Comparison of ENCODE assay signal across 27 cellular contexts in the genomic region with DNA sequence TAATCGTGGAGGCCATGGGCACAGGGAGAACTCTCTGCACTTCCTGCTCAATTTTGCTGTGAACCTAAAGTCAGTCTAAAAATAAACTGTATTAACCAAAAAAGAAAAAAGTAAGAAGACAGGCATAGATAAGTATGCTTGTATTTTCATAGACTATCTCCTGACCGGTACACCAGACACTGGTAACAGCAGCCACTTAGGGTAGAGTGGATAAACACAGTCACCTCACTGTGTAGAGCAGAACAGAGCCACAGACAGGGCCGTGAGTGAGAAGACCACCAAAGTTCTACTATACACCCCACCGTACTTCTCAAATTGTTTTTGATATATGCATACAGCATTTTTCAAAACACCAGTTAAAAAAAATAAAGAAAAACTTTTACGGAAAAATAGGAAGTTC. TPM values are rescaled to one million over a fixed set of nuclear protein-coding genes. Genes with fewer than 3 reads are reported as not detected.
DNase-seq lines count a peak whose midpoint lies in the region; ATAC-seq and TF ChIP-seq lines count a peak whose summit lies in the region.
"Had no signal": no experiment of that assay in that cellular context is flagged by ENCODE, and none has a peak within 500 bp of the region (broad histone marks: within the 10 kb centered on the region; RNA-seq: fewer than 3 reads in every experiment).

No MANE protein-coding gene starts in this region.

- H3K9me3 Mint-ChIP-seq in activated naive CD4-positive, alpha-beta T cell treated with anti-CD3 and anti-CD28 coated beads, Interleukin-2, amount 50 U/mL, for 24 hours = no peaks in the 10 kb centered on the region
- no peaks in the 10 kb centered on the region for H3K9me3 Mint-ChIP-seq in activated naive CD4-positive, alpha-beta T cell treated with anti-CD3 and anti-CD28 coated beads, Interleukin-2, amount 10 ng/mL, durations not matched to agents 7 days and 5 days
- H3K9me3 Mint-ChIP-seq in progenitor cell of endocrine pancreas (ENCODE audit: low read depth) = no peaks in the 10 kb centered on the region
- H3K9me3 Mint-ChIP-seq: activated CD8-positive, alpha-beta T cell treated with anti-CD3 and anti-CD28 coated beads for 36 hours; effector memory CD8-positive, alpha-beta T cell; memory B cell; stimulated activated naive CD8-positive, alpha-beta T cell treated with anti-CD3 and anti-CD28 coated beads, Interleukin-15, Interleukin-2, amounts not matched to agents 100 ng/mL and 50 ng/mL, for 24 hours had no signal

- H4K5ac ChIP-seq in IMR-90 (ENCODE audit: low read depth, low read length) = no peak overlapping the region

- H2BK120ac ChIP-seq in IMR-90 (ENCODE audit: low read depth, low read length) = no peak overlapping the region

- no peak overlapping the region for H4K91ac ChIP-seq in IMR-90 (ENCODE audit: insufficient read depth, low read depth, low read length)

- WGBS in IMR-90 (ENCODE audit: extremely low coverage in 2 of 2, insufficient read length in 1 of 2), 2 experiments = no CpG with 5 or more reads among the region's 5 CpGs
- WGBS in heart left ventricle, 4 donors = 51 to 55% (median 52%) methylated on average over 5 of the region's 5 CpGs
- 90 to 92% methylated on average over 5 of the region's 5 CpGs for WGBS in sigmoid colon, 2 donors

- no peaks in the 10 kb centered on the region for H3K27me3 Mint-ChIP-seq in activated naive CD4-positive, alpha-beta T cell treated with anti-CD3 and anti-CD28 coated beads, Interleukin-2, amount 50 U/mL, for 24 hours
- no peaks in the 10 kb centered on the region for H3K27me3 Mint-ChIP-seq in activated naive CD4-positive, alpha-beta T cell treated with anti-CD3 and anti-CD28 coated beads, Interleukin-2, amount 10 ng/mL, durations not matched to agents 7 days and 5 days
- no peaks in the 10 kb centered on the region for H3K27me3 Mint-ChIP-seq in progenitor cell of endocrine pancreas
- H3K27me3 Mint-ChIP-seq: activated CD8-positive, alpha-beta T cell treated with anti-CD3 and anti-CD28 coated beads for 36 hours; effector memory CD8-positive, alpha-beta T cell; memory B cell; stimulated activated naive CD8-positive, alpha-beta T cell treated with anti-CD3 and anti-CD28 coated beads, Interleukin-15, Interleukin-2, amounts not matched to agents 100 ng/mL and 50 ng/mL, for 24 hours had no signal

- H3K36me3 ChIP-seq in IMR-90 (ENCODE audit: control insufficient read depth, insufficient read depth, low read length) (peaks cover 19% of the 10 kb centered on the region), heart left ventricle (peaks cover 0 to 43% (median 21%) of the 10 kb centered on the region in 9 donors), sigmoid colon (peaks cover 0 to 32% (median 0%) of the 10 kb centered on the region in 4 donors)
- H3K36me3 ChIP-seq: neutrophil, thoracic aorta, vagina had no signal

- H3K56ac ChIP-seq in IMR-90 (ENCODE audit: extremely low read depth, insufficient read depth, low read length) = no peak overlapping the region

- peaks cover 57 to 86% of the 10 kb centered on the region in 2 experiments for H3K79me1 ChIP-seq in IMR-90 (ENCODE audit: low read depth in 1 of 2, low read length in 2 of 2)

- TF ChIP-seq RAD21 in IMR-90 (IDR thresholded peaks at IDR 0.05; ENCODE audit: low read length) = no peak

- H3K9me3 ChIP-seq in IMR-90 (ENCODE audit: control insufficient read depth, insufficient read depth, low read length) (no peaks in the 10 kb centered on the region), heart left ventricle (no peaks in the 10 kb centered on the region), sigmoid colon (no peaks in the 10 kb centered on the region)
- H3K9me3 ChIP-seq: A549, neutrophil, psoas muscle, thoracic aorta, vagina had no signal

- no peak overlapping the region for H2BK15ac ChIP-seq in IMR-90 (ENCODE audit: low read depth, low read length)

- no peak overlapping the region for H3K14ac ChIP-seq in IMR-90 (replicated peaks; ENCODE audit: low read depth, low read length)

- TF ChIP-seq EP300 in sigmoid colon (IDR thresholded peaks at IDR 0.05) = no peak

- no peak overlapping the region for H3K4ac ChIP-seq in IMR-90 (ENCODE audit: low read depth, low read length)

- H3K36me3 Mint-ChIP-seq in activated naive CD4-positive, alpha-beta T cell treated with anti-CD3 and anti-CD28 coated beads, Interleukin-2, amount 50 U/mL, for 24 hours = peaks cover 29% of the 10 kb centered on the region
- H3K36me3 Mint-ChIP-seq in activated naive CD4-positive, alpha-beta T cell treated with anti-CD3 and anti-CD28 coated beads, Interleukin-2, amount 10 ng/mL, durations not matched to agents 7 days and 5 days = peaks cover 60% of the 10 kb centered on the region
- H3K36me3 Mint-ChIP-seq in progenitor cell of endocrine pancreas (ENCODE audit: insufficient read depth) = peaks cover 18% of the 10 kb centered on the region

- H2AFZ ChIP-seq in IMR-90 (replicated peaks; ENCODE audit: low read length, poor library complexity) = no peak overlapping the region

- POLR2A ChIA-PET in IMR-90 (lab: Charles Lee; ENCODE audit: unreplicated experiment) = no interaction called here

- H3K4me1 Mint-ChIP-seq in activated naive CD4-positive, alpha-beta T cell treated with anti-CD3 and anti-CD28 coated beads, Interleukin-2, amount 50 U/mL, for 24 hours = peaks cover 88% of the 10 kb centered on the region
- H3K4me1 Mint-ChIP-seq in activated naive CD4-positive, alpha-beta T cell treated with anti-CD3 and anti-CD28 coated beads, Interleukin-2, amount 10 ng/mL, durations not matched to agents 7 days and 5 days = peaks cover 59% of the 10 kb centered on the region
- peaks cover 17% of the 10 kb centered on the region for H3K4me1 Mint-ChIP-seq in progenitor cell of endocrine pancreas (ENCODE audit: low read depth)

- no peak for TF ChIP-seq CTCF in IMR-90 (conservative IDR thresholded peaks at IDR 0.05; ENCODE audit: low read depth, low read length)
- TF ChIP-seq CTCF in heart left ventricle (IDR thresholded peaks at IDR 0.05) = no peak
- TF ChIP-seq CTCF in progenitor cell of endocrine pancreas (IDR thresholded peaks at IDR 0.05; ENCODE audit: unreplicated experiment) = no peak
- no peak for TF ChIP-seq CTCF in sigmoid colon (IDR thresholded peaks at IDR 0.05)

- peak overlapping the region; percentile 52 for H3K27ac Mint-ChIP-seq in activated naive CD4-positive, alpha-beta T cell treated with anti-CD3 and anti-CD28 coated beads, Interleukin-2, amount 50 U/mL, for 24 hours
- no peak overlapping the region for H3K27ac Mint-ChIP-seq in activated naive CD4-positive, alpha-beta T cell treated with anti-CD3 and anti-CD28 coated beads, Interleukin-2, amount 10 ng/mL, durations not matched to agents 7 days and 5 days
- H3K27ac Mint-ChIP-seq in progenitor cell of endocrine pancreas = peak overlapping the region; percentile 73
- H3K27ac Mint-ChIP-seq: effector memory CD8-positive, alpha-beta T cell; memory B cell had no signal

- H3K27ac ChIP-seq in IMR-90 (ENCODE audit: insufficient read depth, low read length) (no peak overlapping the region), heart left ventricle (peak overlapping the region in 4 of 12 donors; percentile 4 to 50 (median 27)), sigmoid colon (no peak overlapping the region)
- H3K27ac ChIP-seq: A549, neutrophil, psoas muscle, thoracic aorta, vagina had no signal

- H2BK20ac ChIP-seq in IMR-90 (ENCODE audit: low read depth, low read length) = no peak overlapping the region

- ATAC-seq in IMR-90 (ENCODE audit: low read depth) (no peak), heart left ventricle (peak; percentile 54 to 68 (median 62))
- ATAC-seq: A549; activated CD8-positive, alpha-beta T cell treated with anti-CD3 and anti-CD28 coated beads for 36 hours; effector memory CD8-positive, alpha-beta T cell; esophagus mucosa; PC-3; psoas muscle had no signal

- BruUV-seq in IMR-90 (replicated peaks; lab: Mats Ljungman, UMichigan) = no TSS peak

- no peak overlapping the region for H2AK5ac ChIP-seq in IMR-90 (ENCODE audit: low read depth, low read length)

- no peak overlapping the region for H3K9ac ChIP-seq in IMR-90 (ENCODE audit: low read depth, low read length)

- H3K4me2 ChIP-seq in IMR-90 (ENCODE audit: low read depth, low read length) = no peak overlapping the region
- H3K4me2 ChIP-seq: A549 had no signal

- H3K4me3 ChIP-seq in IMR-90 (ENCODE audit: insufficient read depth, low read depth, low read length) = no peak overlapping the region
- no peak overlapping the region for H3K4me3 ChIP-seq in heart left ventricle
- H3K4me3 ChIP-seq in sigmoid colon = no peak overlapping the region
- H3K4me3 ChIP-seq: A549, psoas muscle, thoracic aorta, vagina had no signal

- intact Hi-C loops in IMR-90 (cut with micrococcal nuclease) (no loop called here), heart left ventricle (cut with DNase I) (no loop called here), sigmoid colon (cut with DNase I) (no loop called here)

- TF ChIP-seq POLR2A in IMR-90 (IDR thresholded peaks at IDR 0.05; ENCODE audit: low read depth, low read length) (no peak), heart left ventricle (IDR thresholded peaks at IDR 0.05) (no peak), sigmoid colon (IDR thresholded peaks at IDR 0.05) (no peak)

- no peak overlapping the region for H3K4me3 Mint-ChIP-seq in activated naive CD4-positive, alpha-beta T cell treated with anti-CD3 and anti-CD28 coated beads, Interleukin-2, amount 50 U/mL, for 24 hours
- no peak overlapping the region for H3K4me3 Mint-ChIP-seq in activated naive CD4-positive, alpha-beta T cell treated with anti-CD3 and anti-CD28 coated beads, Interleukin-2, amount 10 ng/mL, durations not matched to agents 7 days and 5 days
- H3K4me3 Mint-ChIP-seq in progenitor cell of endocrine pancreas (ENCODE audit: low read depth) = no peak overlapping the region
- H3K4me3 Mint-ChIP-seq: activated CD8-positive, alpha-beta T cell treated with anti-CD3 and anti-CD28 coated beads for 36 hours; memory B cell; stimulated activated naive CD8-positive, alpha-beta T cell treated with anti-CD3 and anti-CD28 coated beads, Interleukin-15, Interleukin-2, amounts not matched to agents 100 ng/mL and 50 ng/mL, for 24 hours had no signal

- H2AK9ac ChIP-seq in IMR-90 (replicated peaks; ENCODE audit: low read depth, low read length, poor library complexity) = no peak overlapping the region

- no peaks in the 10 kb centered on the region for H3K27me3 ChIP-seq in IMR-90 (ENCODE audit: control insufficient read depth, insufficient read depth, low read length)
- no peaks in the 10 kb centered on the region for H3K27me3 ChIP-seq in heart left ventricle
- H3K27me3 ChIP-seq in sigmoid colon = no peaks in the 10 kb centered on the region
- H3K27me3 ChIP-seq: neutrophil, vagina had no signal

- peak overlapping the region in 1 of 2 experiments; percentile 24; a peak in 1 of 4 replicates for H4K8ac ChIP-seq in IMR-90 (ENCODE audit: low read depth in 2 of 2, low read length in 2 of 2)

- H3K18ac ChIP-seq in IMR-90 (ENCODE audit: low read depth, low read length) = no peak overlapping the region

- 0 out of 2 replicates have a peak overlapping the region, but pooled peaks have one; percentile 1 for H3K23ac ChIP-seq in IMR-90 (ENCODE audit: low read depth, low read length)

- in situ Hi-C loops in IMR-90 (cut with MboI; ENCODE audit: low sequenced_read_pairs) = no loop called here

- H4K20me1 ChIP-seq in IMR-90 (ENCODE audit: insufficient read depth, low read length) = peaks cover 31% of the 10 kb centered on the region; the same call in 1 of the 2 replicates

- H3K9me1 ChIP-seq in IMR-90 (ENCODE audit: insufficient read depth, low read length) = peaks cover 25% of the 10 kb centered on the region

- dilution Hi-C loops in IMR-90 (cut with HindIII; ENCODE audit: low sequenced_read_pairs, unreplicated experiment) = no loop called here

- H2BK5ac ChIP-seq in IMR-90 (ENCODE audit: low read depth, low read length, poor library complexity, severe bottlenecking) = no peak overlapping the region

- DNase-seq in activated naive CD4-positive, alpha-beta T cell treated with anti-CD3 and anti-CD28 coated beads, Interleukin-2, amount 10 ng/mL, durations not matched to agents 7 days and 5 days = no peak
- no peak for DNase-seq in IMR-90
- DNase-seq in heart left ventricle = no peak
- no peak for DNase-seq in progenitor cell of endocrine pancreas (ENCODE audit: low spot score, unreplicated experiment)
- no peak for DNase-seq in SHP77 treated with DMSO at 0.1 percent for 48 hours (lab: John Stamatoyannopoulos, UW)
- no peak for DNase-seq in sigmoid colon
- DNase-seq in activated gamma-delta T cell (lab: John Stamatoyannopoulos, UW) = no peak
- DNase-seq: activated CD4-positive, CD25-positive, alpha-beta regulatory T cell; activated gamma-delta T cell treated with Interleukin-2 at 50 U/mL for 16 hours; cortex of kidney; effector memory CD8-positive, alpha-beta T cell; NCI-H1092; NCI-H1694 treated with DMSO at 0.1 percent for 48 hours; NCI-H2171; NCI-H510A; PC-3; psoas muscle; SHP77 had no signal

- CTCF ChIA-PET in activated naive CD4-positive, alpha-beta T cell treated with anti-CD3 and anti-CD28 coated beads, Interleukin-2, amount 10 ng/mL, durations not matched to agents 7 days and 5 days (lab: Charles Lee) = interaction anchor here (0.7 to 2.5 kb wide), 3 partner anchors 10 to 59 kb away, joined by 3 to 9 read pairs (median 7); no protein-coding TSS in a partner anchor
- CTCF ChIA-PET in IMR-90 (lab: Yijun Ruan, JAX) = interaction anchor here (1.4 kb wide), 1 partner anchor 10 kb away, joined by 5 read pairs; no protein-coding TSS in a partner anchor

- H3K4me1 ChIP-seq in IMR-90 (ENCODE audit: control insufficient read depth, insufficient read depth, low read length) (peaks cover 23% of the 10 kb centered on the region), heart left ventricle (peaks cover 0 to 73% (median 50%) of the 10 kb centered on the region in 12 donors), sigmoid colon (peaks cover 0 to 25% (median 8%) of the 10 kb centered on the region in 4 donors)
- H3K4me1 ChIP-seq: A549 had no signal

RNA-seq across cellular contexts. Expression of a gene that starts 25.0 kb away (rescaled TPM):
- total RNA-seq in IMR-90 (2012; rRNA removed) (58.3 and 76.0 TPM in 2 replicates), heart left ventricle (100 to 1,000 TPM in 4 of 9 donors, 10 to 100 TPM in 5; 59.5 to 133 (median 98.7) TPM), progenitor cell of endocrine pancreas (86.2 and 89.0 TPM in 2 replicates), sigmoid colon (10 to 100 TPM; 23.5 to 50.5 (median 47.1) TPM)
- polyA plus RNA-seq in IMR-90 (2012; rRNA removed) (37.0 and 49.5 TPM in 2 replicates), heart left ventricle (10 to 100 TPM; 16.7 to 54.6 TPM), sigmoid colon (10 to 100 TPM; 14.3 to 37.2 (median 15.6) TPM)
- polyA plus RNA-seq in IMR-90 (2012; cell fraction: cytosol; rRNA removed) = 20.2 and 21.1 TPM in 2 replicates
- polyA plus RNA-seq in IMR-90 (2012; cell fraction: nucleus; rRNA removed; ENCODE audit: low replicate concordance) = 42.0 and 53.9 TPM in 2 replicates
